In the genomic region with DNA sequence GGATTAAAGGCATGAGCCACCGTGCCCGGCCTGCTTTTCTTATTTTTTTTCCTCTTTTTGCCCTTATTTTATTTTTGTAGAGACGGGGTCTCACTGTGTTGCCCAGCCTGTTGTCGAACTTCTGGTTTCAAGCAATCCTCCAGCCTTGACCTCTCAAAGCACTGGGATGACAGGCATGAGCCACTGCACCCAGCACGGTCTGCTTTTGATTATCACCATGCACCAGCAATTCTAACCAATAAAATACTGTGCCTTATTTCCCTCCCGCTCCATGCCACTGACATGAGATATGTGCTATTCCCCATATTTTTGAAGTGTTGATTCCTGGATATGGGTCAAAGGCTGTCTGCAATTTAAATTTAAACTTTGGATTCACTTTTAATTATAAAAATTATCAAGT, we compare ENCODE assay signal across 1 cellular context.
TF ChIP-seq lines count a peak whose summit lies in the region.

No MANE protein-coding gene starts in this region.

TF ChIP-seq in SK-N-SH, 30 proteins besides CTCF, POLR2A, EP300 and RAD21 (continued from another document):
- TF ChIP-seq, protein P1, sequence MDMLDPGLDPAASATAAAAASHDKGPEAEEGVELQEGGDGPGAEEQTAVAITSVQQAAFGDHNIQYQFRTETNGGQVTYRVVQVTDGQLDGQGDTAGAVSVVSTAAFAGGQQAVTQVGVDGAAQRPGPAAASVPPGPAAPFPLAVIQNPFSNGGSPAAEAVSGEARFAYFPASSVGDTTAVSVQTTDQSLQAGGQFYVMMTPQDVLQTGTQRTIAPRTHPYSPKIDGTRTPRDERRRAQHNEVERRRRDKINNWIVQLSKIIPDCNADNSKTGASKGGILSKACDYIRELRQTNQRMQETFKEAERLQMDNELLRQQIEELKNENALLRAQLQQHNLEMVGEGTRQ (IDR thresholded peaks at IDR 0.05; ENCODE audit: borderline replicate concordance, low read depth, low read length): no peak
- no peak for TF ChIP-seq NRF1 (IDR thresholded peaks at IDR 0.05; ENCODE audit: low read depth, low read length)
- no peak for TF ChIP-seq TCF12 (IDR thresholded peaks at IDR 0.05)
- no peak for TF ChIP-seq FOXJ3 (CRISPR knock-in tag; IDR thresholded peaks at IDR 0.05)
- TF ChIP-seq, protein P2, sequence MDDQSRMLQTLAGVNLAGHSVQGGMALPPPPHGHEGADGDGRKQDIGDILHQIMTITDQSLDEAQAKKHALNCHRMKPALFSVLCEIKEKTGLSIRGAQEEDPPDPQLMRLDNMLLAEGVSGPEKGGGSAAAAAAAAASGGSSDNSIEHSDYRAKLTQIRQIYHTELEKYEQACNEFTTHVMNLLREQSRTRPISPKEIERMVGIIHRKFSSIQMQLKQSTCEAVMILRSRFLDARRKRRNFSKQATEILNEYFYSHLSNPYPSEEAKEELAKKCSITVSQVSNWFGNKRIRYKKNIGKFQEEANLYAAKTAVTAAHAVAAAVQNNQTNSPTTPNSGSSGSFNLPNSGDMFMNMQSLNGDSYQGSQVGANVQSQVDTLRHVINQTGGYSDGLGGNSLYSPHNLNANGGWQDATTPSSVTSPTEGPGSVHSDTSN (IDR thresholded peaks at IDR 0.05): no peak
- TF ChIP-seq, protein P3, sequence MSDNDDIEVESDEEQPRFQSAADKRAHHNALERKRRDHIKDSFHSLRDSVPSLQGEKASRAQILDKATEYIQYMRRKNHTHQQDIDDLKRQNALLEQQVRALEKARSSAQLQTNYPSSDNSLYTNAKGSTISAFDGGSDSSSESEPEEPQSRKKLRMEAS (IDR thresholded peaks at IDR 0.05; ENCODE audit: low read depth): no peak
- TF ChIP-seq FOSL2 (IDR thresholded peaks at IDR 0.05; ENCODE audit: borderline replicate concordance, low read depth): no peak
- TF ChIP-seq RXRA (IDR thresholded peaks at IDR 0.05; ENCODE audit: borderline replicate concordance, low read depth): no peak
- no peak for TF ChIP-seq RFX5 (IDR thresholded peaks at IDR 0.05; ENCODE audit: low read length)
- no peak for TF ChIP-seq EZH2phosphoT487 (IDR thresholded peaks at IDR 0.05; ENCODE audit: borderline replicate concordance, low read depth)
